Comparison of ENCODE assay signal across 8 cellular contexts in the genomic region with DNA sequence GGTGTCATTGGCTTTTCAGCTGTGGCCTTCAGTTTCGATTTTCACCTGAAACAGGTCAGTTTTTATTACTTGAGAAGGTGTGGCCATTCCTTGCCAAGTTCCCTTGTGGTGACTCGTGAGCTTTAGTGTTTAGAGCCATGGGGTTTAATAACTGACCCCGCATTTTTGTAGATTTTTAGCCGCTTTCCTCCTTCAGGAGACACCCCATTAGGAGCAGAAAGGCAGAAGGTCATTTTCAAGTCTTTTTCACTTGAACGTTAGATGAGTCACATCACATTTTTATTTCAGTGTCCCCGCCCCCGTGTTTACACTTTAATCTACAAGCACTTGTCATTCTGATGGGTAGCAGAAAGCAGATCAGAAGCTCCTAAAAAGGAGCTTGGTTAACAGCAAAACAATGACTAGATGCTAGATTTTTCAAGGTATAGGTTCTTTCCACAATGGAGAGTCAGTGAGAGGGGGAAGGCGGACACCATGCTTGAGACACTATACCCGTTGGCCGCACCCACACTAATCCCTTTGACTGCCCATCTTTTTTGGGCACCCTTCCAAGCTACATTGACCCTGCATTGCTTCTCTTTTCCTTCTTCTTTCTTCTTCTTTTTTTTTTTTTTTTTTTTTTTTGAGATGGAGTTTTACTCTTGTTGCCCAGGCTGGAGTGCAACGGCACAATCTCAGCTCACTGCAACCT.
DNase-seq lines count a peak whose midpoint lies in the region; ATAC-seq, FAIRE-seq and TF ChIP-seq lines count a peak whose summit lies in the region.

No MANE protein-coding gene starts in this region.

- dilution Hi-C loops in endothelial cell of umbilical vein (cut with MboI; ENCODE audit: extremely low pct_ligation_motif_present, low sequenced_read_pairs) = no loop called here

- TF ChIP-seq CTCF in endothelial cell of umbilical vein (IDR thresholded peaks at IDR 0.05; ENCODE audit: extremely low read depth in 1 of 2, insufficient read depth in 1 of 2, low read depth in 1 of 2, low read length in 2 of 2) (no peak), ovary (IDR thresholded peaks at IDR 0.05) (no peak), gastroesophageal sphincter (IDR thresholded peaks at IDR 0.05) (no peak)

- BruUV-seq in endothelial cell of umbilical vein (replicated peaks; lab: Mats Ljungman, UMichigan) = no TSS peak

- WGBS in ovary, 3 donors = 26 to 33% (median 32%) methylated on average over 11 of the region's 11 CpGs
- WGBS in gastroesophageal sphincter (ENCODE audit: low coverage in 1 of 2), 2 donors = 55 to 60% methylated on average over 9 to 10 of the region's 11 CpGs

- H3K9me3 ChIP-seq in NT2/D1 (ENCODE audit: insufficient read depth, low read length) (no peaks in the 10 kb centered on the region), endothelial cell of umbilical vein (replicated peaks; ENCODE audit: control insufficient read depth, insufficient read depth, low read length) (no peaks in the 10 kb centered on the region), ovary (no peaks in the 10 kb centered on the region), gastroesophageal sphincter (no peaks in the 10 kb centered on the region)

- no peaks in the 10 kb centered on the region for H3K9me1 ChIP-seq in endothelial cell of umbilical vein (replicated peaks; ENCODE audit: control insufficient read depth, extremely low read depth, insufficient read depth, low read length)

- no peak for TF ChIP-seq POLR2A in endothelial cell of umbilical vein (IDR thresholded peaks at IDR 0.05; ENCODE audit: low read depth, low read length)
- TF ChIP-seq POLR2A in ovary (IDR thresholded peaks at IDR 0.05) = no peak
- TF ChIP-seq POLR2A in gastroesophageal sphincter (IDR thresholded peaks at IDR 0.05) = no peak

- no peak for TF ChIP-seq EP300 in ovary (IDR thresholded peaks at IDR 0.05)
- no peak for TF ChIP-seq EP300 in gastroesophageal sphincter (IDR thresholded peaks at IDR 0.05)

- no peak for FAIRE-seq in endothelial cell of umbilical vein (lab: Jason Lieb, UNC)

- no peak overlapping the region for H3K4me2 ChIP-seq in endothelial cell of umbilical vein (ENCODE audit: insufficient read depth, low read length)

- H3K27ac ChIP-seq in endothelial cell of umbilical vein (ENCODE audit: insufficient read depth, low read depth, low read length) = no peak overlapping the region
- peak overlapping the region; percentile 31 to 46 for H3K27ac ChIP-seq in ovary
- H3K27ac ChIP-seq in gastroesophageal sphincter = peak overlapping the region in 2 of 4 donors; percentile 71 to 74

- H3K36me3 ChIP-seq in NT2/D1 (ENCODE audit: insufficient read depth, insufficient read length, low read length) (peaks cover 45% of the 10 kb centered on the region), endothelial cell of umbilical vein (ENCODE audit: control insufficient read depth in 2 of 2, extremely low read depth in 1 of 2, insufficient read depth in 2 of 2, low read length in 2 of 2) (peaks cover 20 to 32% of the 10 kb centered on the region in 2 experiments), ovary (no peaks in the 10 kb centered on the region), gastroesophageal sphincter (peaks cover 0 to 38% of the 10 kb centered on the region in 2 donors)

- peaks cover 10% of the 10 kb centered on the region for H3K79me2 ChIP-seq in endothelial cell of umbilical vein (ENCODE audit: control insufficient read depth, insufficient read depth, low read length)

- CTCF ChIA-PET in endothelial cell of umbilical vein (lab: Charles Lee) = interaction anchor here (0.7 to 1.8 kb wide), 4 partner anchors 8 to 26 kb away, joined by 3 to 16 read pairs (median 4); no protein-coding TSS in a partner anchor

- H2AFZ ChIP-seq in endothelial cell of umbilical vein (ENCODE audit: low read depth, low read length) = no peak overlapping the region

- no peaks in the 10 kb centered on the region for H3K27me3 ChIP-seq in NT2/D1 (ENCODE audit: insufficient read depth, insufficient read length)
- H3K27me3 ChIP-seq in endothelial cell of umbilical vein (ENCODE audit: control insufficient read depth in 2 of 2, insufficient read depth in 2 of 2, low read length in 2 of 2) = no peaks in the 10 kb centered on the region
- H3K27me3 ChIP-seq in ovary = no peaks in the 10 kb centered on the region
- no peaks in the 10 kb centered on the region for H3K27me3 ChIP-seq in gastroesophageal sphincter

- POLR2A ChIA-PET in endothelial cell of umbilical vein (lab: Charles Lee) = interaction anchor here (0.8 kb wide), 1 partner anchor 425 kb away, joined by 5 read pairs; no protein-coding TSS in a partner anchor

- no peak for ATAC-seq in gastroesophageal sphincter
- ATAC-seq in GM18907 (IDR thresholded peaks at IDR 0.05; ENCODE audit: unreplicated experiment) = no peak

- intact Hi-C loops in endothelial cell of umbilical vein (cut with micrococcal nuclease) = loop anchor here (5.0 to 10.0 kb wide), 2 partner anchors 178 to 271 kb away; no protein-coding TSS in a partner anchor
- intact Hi-C loops in ovary (cut with DNase I) = loop anchor here in 1 of 4 donors (10.0 kb wide), 1 partner anchor 51 kb away; no protein-coding TSS in a partner anchor

- H3K4me1 ChIP-seq in NT2/D1 (ENCODE audit: insufficient read depth, insufficient read length) = no peaks in the 10 kb centered on the region
- peaks cover 32% of the 10 kb centered on the region for H3K4me1 ChIP-seq in endothelial cell of umbilical vein (ENCODE audit: control insufficient read depth, extremely low read depth, insufficient read depth, low read length)
- H3K4me1 ChIP-seq in ovary (ENCODE audit: insufficient read depth) = peaks cover 30% of the 10 kb centered on the region
- H3K4me1 ChIP-seq in gastroesophageal sphincter = peaks cover 24 to 83% (median 38%) of the 10 kb centered on the region in 3 donors

- H3K4me3 ChIP-seq in NT2/D1 (ENCODE audit: insufficient read length, low read depth) = no peak overlapping the region
- H3K4me3 ChIP-seq in endothelial cell of umbilical vein (replicated peaks in 1 of 3; ENCODE audit: insufficient read depth in 1 of 3, low read depth in 1 of 3, low read length in 3 of 3) = no peak overlapping the region
- H3K4me3 ChIP-seq in ovary = no peak overlapping the region
- H3K4me3 ChIP-seq in gastroesophageal sphincter = no peak overlapping the region

- no peaks in the 10 kb centered on the region for H4K20me1 ChIP-seq in endothelial cell of umbilical vein (replicated peaks; ENCODE audit: control insufficient read depth, extremely low read depth, insufficient read depth, low read length)

- H3K9ac ChIP-seq in NT2/D1 (ENCODE audit: insufficient read length, low read depth) (no peak overlapping the region), endothelial cell of umbilical vein (replicated peaks; ENCODE audit: extremely low read depth, insufficient read depth, low read length) (no peak overlapping the region)

- DNase-seq in EL (peak; percentile 67), NT2/D1 (ENCODE audit: low read depth, low spot score) (peak; percentile 11), endothelial cell of umbilical vein (ENCODE audit: low read depth, low spot score) (peak; percentile 56), ovary (peak in 2 of 5 donors; percentile 51 to 76), NCI-H524 (lab: John Stamatoyannopoulos, UW) (no peak), D341Med (ENCODE audit: low spot score) (no peak)

TF ChIP-seq in endothelial cell of umbilical vein, 7 proteins besides CTCF, POLR2A, EP300 and RAD21:
- TF ChIP-seq POLR2AphosphoS5 (IDR thresholded peaks at IDR 0.05; ENCODE audit: insufficient read depth, low read depth, low read length) (no peak), GATA2 (IDR thresholded peaks at IDR 0.05; ENCODE audit: insufficient read depth, insufficient read length, low read depth, low read length) (no peak)

Comparison
In these comparisons a context has a peak if more than half of its experiments do, and no peak if none do; other contexts are left out.
1. DNase-seq: peak in EL (single experiment), NT2/D1 (single experiment) and endothelial cell of umbilical vein (single experiment); none in NCI-H524 (0 of 2) and D341Med (single experiment).